2 cellular contexts compared by ENCODE assay signal in the genomic region with DNA sequence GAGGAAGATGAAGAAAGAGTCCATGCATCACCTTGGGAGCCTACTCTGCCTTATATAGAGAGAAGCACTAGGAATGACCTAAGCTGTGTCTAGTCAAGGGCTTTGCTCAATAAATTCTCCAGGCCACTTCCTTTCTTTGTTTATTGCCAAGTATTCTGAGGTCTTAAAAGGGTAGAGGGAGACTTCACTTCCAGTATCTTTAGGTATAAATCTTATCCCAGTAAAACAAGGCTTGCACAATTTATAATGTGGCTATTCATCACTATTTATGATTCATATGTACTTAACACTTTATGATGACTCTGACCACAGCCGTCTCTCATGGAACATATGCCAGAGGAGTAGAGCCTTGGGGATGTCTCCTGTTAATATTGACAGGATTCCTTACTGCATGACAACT.
TF ChIP-seq lines count a peak whose summit lies in the region.

No MANE protein-coding gene starts in this region.

TF ChIP-seq in A549, 52 proteins besides CTCF, POLR2A, EP300 and RAD21 (continued from another document):
- TF ChIP-seq, protein P1, sequence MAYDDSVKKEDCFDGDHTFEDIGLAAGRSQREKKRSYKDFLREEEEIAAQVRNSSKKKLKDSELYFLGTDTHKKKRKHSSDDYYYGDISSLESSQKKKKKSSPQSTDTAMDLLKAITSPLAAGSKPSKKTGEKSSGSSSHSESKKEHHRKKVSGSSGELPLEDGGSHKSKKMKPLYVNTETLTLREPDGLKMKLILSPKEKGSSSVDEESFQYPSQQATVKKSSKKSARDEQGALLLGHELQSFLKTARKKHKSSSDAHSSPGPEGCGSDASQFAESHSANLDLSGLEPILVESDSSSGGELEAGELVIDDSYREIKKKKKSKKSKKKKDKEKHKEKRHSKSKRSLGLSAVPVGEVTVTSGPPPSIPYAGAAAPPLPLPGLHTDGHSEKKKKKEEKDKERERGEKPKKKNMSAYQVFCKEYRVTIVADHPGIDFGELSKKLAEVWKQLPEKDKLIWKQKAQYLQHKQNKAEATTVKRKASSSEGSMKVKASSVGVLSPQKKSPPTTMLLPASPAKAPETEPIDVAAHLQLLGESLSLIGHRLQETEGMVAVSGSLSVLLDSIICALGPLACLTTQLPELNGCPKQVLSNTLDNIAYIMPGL (CRISPR knock-in tag; IDR thresholded peaks at IDR 0.05; ENCODE audit: borderline replicate concordance), result no peak
- 0 out of 5 replicates have a peak, but pooled peaks of 1 of the 2 experiments have one; percentile 23 for TF ChIP-seq JUN (IDR thresholded peaks at IDR 0.05)
- TF ChIP-seq HOXB13 (CRISPR knock-in tag; IDR thresholded peaks at IDR 0.05; ENCODE audit: low read depth), result no peak
- no peak for TF ChIP-seq FOXS1 (CRISPR knock-in tag; IDR thresholded peaks at IDR 0.05)
- peak in 1 of 2 experiments; percentile 33; a peak in 1 of 4 replicates for TF ChIP-seq CEBPB (IDR thresholded peaks at IDR 0.05)
- TF ChIP-seq NPAS2 (CRISPR knock-in tag; IDR thresholded peaks at IDR 0.05; ENCODE audit: borderline replicate concordance), result no peak
- TF ChIP-seq, protein P2, sequence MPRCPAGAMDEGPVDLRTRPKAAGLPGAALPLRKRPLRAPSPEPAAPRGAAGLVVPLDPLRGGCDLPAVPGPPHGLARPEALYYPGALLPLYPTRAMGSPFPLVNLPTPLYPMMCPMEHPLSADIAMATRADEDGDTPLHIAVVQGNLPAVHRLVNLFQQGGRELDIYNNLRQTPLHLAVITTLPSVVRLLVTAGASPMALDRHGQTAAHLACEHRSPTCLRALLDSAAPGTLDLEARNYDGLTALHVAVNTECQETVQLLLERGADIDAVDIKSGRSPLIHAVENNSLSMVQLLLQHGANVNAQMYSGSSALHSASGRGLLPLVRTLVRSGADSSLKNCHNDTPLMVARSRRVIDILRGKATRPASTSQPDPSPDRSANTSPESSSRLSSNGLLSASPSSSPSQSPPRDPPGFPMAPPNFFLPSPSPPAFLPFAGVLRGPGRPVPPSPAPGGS (IDR thresholded peaks at IDR 0.05), result no peak
- TF ChIP-seq, protein P3, sequence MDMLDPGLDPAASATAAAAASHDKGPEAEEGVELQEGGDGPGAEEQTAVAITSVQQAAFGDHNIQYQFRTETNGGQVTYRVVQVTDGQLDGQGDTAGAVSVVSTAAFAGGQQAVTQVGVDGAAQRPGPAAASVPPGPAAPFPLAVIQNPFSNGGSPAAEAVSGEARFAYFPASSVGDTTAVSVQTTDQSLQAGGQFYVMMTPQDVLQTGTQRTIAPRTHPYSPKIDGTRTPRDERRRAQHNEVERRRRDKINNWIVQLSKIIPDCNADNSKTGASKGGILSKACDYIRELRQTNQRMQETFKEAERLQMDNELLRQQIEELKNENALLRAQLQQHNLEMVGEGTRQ (IDR thresholded peaks at IDR 0.05), result no peak
- TF ChIP-seq HDAC2 (IDR thresholded peaks at IDR 0.05), result no peak
- TF ChIP-seq PHF8 (IDR thresholded peaks at IDR 0.05; ENCODE audit: borderline replicate concordance, low read depth), result no peak
- TF ChIP-seq MAFK (IDR thresholded peaks at IDR 0.05; ENCODE audit: partially characterized antibody), result no peak
- TF ChIP-seq CHD4 (IDR thresholded peaks at IDR 0.05; ENCODE audit: borderline replicate concordance), result no peak
- TF ChIP-seq RFX5 (IDR thresholded peaks at IDR 0.05), result no peak
- no peak for TF ChIP-seq CHD2 (IDR thresholded peaks at IDR 0.05; ENCODE audit: low read length, partially characterized antibody)
- TF ChIP-seq RNF2 (IDR thresholded peaks at IDR 0.05; ENCODE audit: borderline replicate concordance, low read depth), result no peak
- TF ChIP-seq TP53 (CRISPR knock-in tag; IDR thresholded peaks at IDR 0.05), result no peak
- TF ChIP-seq HOXA7 (CRISPR knock-in tag; IDR thresholded peaks at IDR 0.05), result no peak
- peak; percentile 63; the same call in 1 of the 2 replicates for TF ChIP-seq JUNB (IDR thresholded peaks at IDR 0.05)
- TF ChIP-seq, protein P4, sequence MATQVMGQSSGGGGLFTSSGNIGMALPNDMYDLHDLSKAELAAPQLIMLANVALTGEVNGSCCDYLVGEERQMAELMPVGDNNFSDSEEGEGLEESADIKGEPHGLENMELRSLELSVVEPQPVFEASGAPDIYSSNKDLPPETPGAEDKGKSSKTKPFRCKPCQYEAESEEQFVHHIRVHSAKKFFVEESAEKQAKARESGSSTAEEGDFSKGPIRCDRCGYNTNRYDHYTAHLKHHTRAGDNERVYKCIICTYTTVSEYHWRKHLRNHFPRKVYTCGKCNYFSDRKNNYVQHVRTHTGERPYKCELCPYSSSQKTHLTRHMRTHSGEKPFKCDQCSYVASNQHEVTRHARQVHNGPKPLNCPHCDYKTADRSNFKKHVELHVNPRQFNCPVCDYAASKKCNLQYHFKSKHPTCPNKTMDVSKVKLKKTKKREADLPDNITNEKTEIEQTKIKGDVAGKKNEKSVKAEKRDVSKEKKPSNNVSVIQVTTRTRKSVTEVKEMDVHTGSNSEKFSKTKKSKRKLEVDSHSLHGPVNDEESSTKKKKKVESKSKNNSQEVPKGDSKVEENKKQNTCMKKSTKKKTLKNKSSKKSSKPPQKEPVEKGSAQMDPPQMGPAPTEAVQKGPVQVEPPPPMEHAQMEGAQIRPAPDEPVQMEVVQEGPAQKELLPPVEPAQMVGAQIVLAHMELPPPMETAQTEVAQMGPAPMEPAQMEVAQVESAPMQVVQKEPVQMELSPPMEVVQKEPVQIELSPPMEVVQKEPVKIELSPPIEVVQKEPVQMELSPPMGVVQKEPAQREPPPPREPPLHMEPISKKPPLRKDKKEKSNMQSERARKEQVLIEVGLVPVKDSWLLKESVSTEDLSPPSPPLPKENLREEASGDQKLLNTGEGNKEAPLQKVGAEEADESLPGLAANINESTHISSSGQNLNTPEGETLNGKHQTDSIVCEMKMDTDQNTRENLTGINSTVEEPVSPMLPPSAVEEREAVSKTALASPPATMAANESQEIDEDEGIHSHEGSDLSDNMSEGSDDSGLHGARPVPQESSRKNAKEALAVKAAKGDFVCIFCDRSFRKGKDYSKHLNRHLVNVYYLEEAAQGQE (IDR thresholded peaks at IDR 0.05), result no peak
- no peak for TF ChIP-seq NR3C1 (IDR thresholded peaks at IDR 0.05)
- no peak for TF ChIP-seq FOSL2 (IDR thresholded peaks at IDR 0.05)
- TF ChIP-seq FOSL2 (CRISPR knock-in tag; IDR thresholded peaks at IDR 0.05), result peak; percentile 78

TF ChIP-seq in IMR-90, 13 proteins besides CTCF, POLR2A, EP300 and RAD21 (continued from another document):
- TF ChIP-seq, protein P3 (IDR thresholded peaks at IDR 0.05; ENCODE audit: low read depth, low read length), result no peak
- TF ChIP-seq SMC3 (IDR thresholded peaks at IDR 0.05; ENCODE audit: low read depth, low read length) (no peak), MAFK (IDR thresholded peaks at IDR 0.05; ENCODE audit: low read depth, low read length) (no peak), MXI1 (IDR thresholded peaks at IDR 0.05; ENCODE audit: borderline replicate concordance, low read depth, low read length) (no peak), RFX5 (IDR thresholded peaks at IDR 0.05; ENCODE audit: low read depth, low read length) (no peak), NFE2L2 (IDR thresholded peaks at IDR 0.05; ENCODE audit: low read depth, low read length) (no peak)
